ENCODE assay signal across 16 cellular contexts in genomic region chr1:58886611-58887010, GRCh38.
DNase-seq lines count a peak whose midpoint lies in the region; ATAC-seq, FAIRE-seq and TF ChIP-seq lines count a peak whose summit lies in the region.
"Had no signal": no experiment of that assay in that cellular context is flagged by ENCODE, and none has a peak within 500 bp of the region (broad histone marks: within the 10 kb centered on the region; RNA-seq: fewer than 3 reads in every experiment).

No MANE protein-coding gene starts in this region.

- peak overlapping the region; percentile 55 for H3K27ac Mint-ChIP-seq in T-helper 1 cell treated with Interleukin-12 subunit alpha and Interleukin-12 subunit beta and Interleukin-4 antibody, amounts not matched to agents 30 μg/mL and 1 μg/mL, for 36 hours
- H3K27ac Mint-ChIP-seq: stimulated activated memory B cell treated with anti-CD40 and anti-IgM and Interleukin-4, amounts not matched to agents 10 μg/mL and 1 μg/mL and 100 μg/mL, for 72 hours had no signal

- H3K79me2 ChIP-seq in osteoblast (ENCODE audit: insufficient read depth, low read length) (no peaks in the 10 kb centered on the region), PC-3 (ENCODE audit: low read length) (no peaks in the 10 kb centered on the region), HepG2 (ENCODE audit: insufficient read depth, low read length) (no peaks in the 10 kb centered on the region)

- H3K36me3 ChIP-seq in esophagus squamous epithelium (no peaks in the 10 kb centered on the region), osteoblast (ENCODE audit: insufficient read depth, low read length) (no peaks in the 10 kb centered on the region), uterus (no peaks in the 10 kb centered on the region), PC-3 (ENCODE audit: low read depth, low read length) (no peaks in the 10 kb centered on the region), HepG2 (replicated peaks in 1 of 2; ENCODE audit: control insufficient read depth in 1 of 2, insufficient read depth in 2 of 2, low read length in 2 of 2) (no peaks in the 10 kb centered on the region)
- H3K36me3 ChIP-seq: neutrophil had no signal

- CTCF ChIA-PET in PC-3 (lab: Charles Lee) = no interaction called here
- CTCF ChIA-PET in HepG2 (lab: Yijun Ruan, JAX; ENCODE audit: low intra/inter-chr PET ratio, low total read pairs) = no interaction called here

- TF ChIP-seq CTCF in esophagus squamous epithelium (IDR thresholded peaks at IDR 0.05) (no peak), osteoblast (IDR thresholded peaks at IDR 0.05; ENCODE audit: extremely low read depth, low read depth, low read length) (no peak), uterus (IDR thresholded peaks at IDR 0.05) (no peak), PC-3 (conservative IDR thresholded peaks at IDR 0.05; ENCODE audit: low read depth, low read length) (no peak), HepG2 (CRISPR knock-in tag; IDR thresholded peaks at IDR 0.05) (no peak)

- in situ Hi-C loops in HepG2 (cut with HindIII; ENCODE audit: extremely low pct_ligation_motif_present, low pct_unique_long_range_greater_than_20kb) = no loop called here

- POLR2A ChIA-PET in PC-3 (lab: Charles Lee; ENCODE audit: unreplicated experiment) (no interaction called here), HepG2 (lab: Yijun Ruan, JAX) (interaction anchor here (5.4 kb wide), 1 partner anchor 14 kb away, joined by 38 read pairs; no protein-coding TSS in a partner anchor)

- H3K27me3 ChIP-seq in esophagus squamous epithelium (no peaks in the 10 kb centered on the region), osteoblast (ENCODE audit: insufficient read depth, low read length) (no peaks in the 10 kb centered on the region), uterus (no peaks in the 10 kb centered on the region), PC-3 (ENCODE audit: low read length) (no peaks in the 10 kb centered on the region), HepG2 (ENCODE audit: control insufficient read depth in 1 of 2, insufficient read depth in 2 of 2, low read length in 2 of 2) (no peaks in the 10 kb centered on the region)
- H3K27me3 ChIP-seq: neutrophil had no signal

- ATAC-seq in PC-3 = no peak
- no peak for ATAC-seq in HepG2
- ATAC-seq: stimulated activated memory B cell treated with anti-CD40 and anti-IgM and Interleukin-4, amounts not matched to agents 10 μg/mL and 1 μg/mL and 100 μg/mL, for 72 hours had no signal

- H3K4me3 ChIP-seq in esophagus squamous epithelium (no peak overlapping the region), osteoblast (ENCODE audit: insufficient read depth, low read length) (no peak overlapping the region), uterus (no peak overlapping the region), PC-3 (ENCODE audit: low read length) (no peak overlapping the region), HepG2 (replicated peaks in 1 of 3; ENCODE audit: insufficient read depth in 1 of 3, low read depth in 2 of 3, low read length in 3 of 3) (no peak overlapping the region)

- peak overlapping the region; percentile 23 to 77 (median 72) for H3K27ac ChIP-seq in esophagus squamous epithelium
- peak overlapping the region; percentile 19 for H3K27ac ChIP-seq in osteoblast (ENCODE audit: low read depth, low read length)
- peak overlapping the region; percentile 47 to 48 for H3K27ac ChIP-seq in uterus
- no peak overlapping the region for H3K27ac ChIP-seq in PC-3 (ENCODE audit: low read length)
- no peak overlapping the region for H3K27ac ChIP-seq in HepG2 (ENCODE audit: extremely low read length, insufficient read depth, low read length)

- H3K9me3 Mint-ChIP-seq in T-helper 1 cell treated with Interleukin-12 subunit alpha and Interleukin-12 subunit beta and Interleukin-4 antibody, amounts not matched to agents 30 μg/mL and 1 μg/mL, for 36 hours = no peaks in the 10 kb centered on the region
- H3K9me3 Mint-ChIP-seq: stimulated activated memory B cell treated with anti-CD40 and anti-IgM and Interleukin-4, amounts not matched to agents 10 μg/mL and 1 μg/mL and 100 μg/mL, for 72 hours had no signal

- intact Hi-C loops in esophagus squamous epithelium (cut with DNase I) (no loop called here), uterus (cut with DNase I; ENCODE audit: low total_unique reads) (no loop called here), PC-3 (cut with micrococcal nuclease) (no loop called here), HepG2 (cut with micrococcal nuclease; ENCODE audit: unreplicated experiment) (loop anchor here (10.0 kb wide), 1 partner anchor 408 kb away; the partner anchor contains the start of gene FGGY)

- no peaks in the 10 kb centered on the region for H3F3A ChIP-seq in PC-3 (ENCODE audit: low read length, unreplicated experiment)

- no peak for FAIRE-seq in HepG2 (lab: Jason Lieb, UNC)
- FAIRE-seq: GM12891 had no signal

- TF ChIP-seq RAD21 in HepG2 (CRISPR knock-in tag; IDR thresholded peaks at IDR 0.05) = no peak

- H3K4me1 ChIP-seq in esophagus squamous epithelium = peaks cover 31 to 75% (median 50%) of the 10 kb centered on the region in 3 donors
- H3K4me1 ChIP-seq in osteoblast (ENCODE audit: insufficient read depth, low read length) = peaks cover 54% of the 10 kb centered on the region
- no peaks in the 10 kb centered on the region for H3K4me1 ChIP-seq in uterus
- H3K4me1 ChIP-seq in PC-3 (ENCODE audit: insufficient read depth, low read length) = peaks cover 45% of the 10 kb centered on the region
- peaks cover 78% of the 10 kb centered on the region for H3K4me1 ChIP-seq in HepG2 (ENCODE audit: insufficient read depth, low read length)

- whole genome bisulfite sequencing in esophagus squamous epithelium, 2 donors = 65 to 80% methylated on average over 3 to 4 of the region's 4 CpGs
- WGBS in HepG2 (ENCODE audit: low lambda C conversion rate) = 97% methylated on average over 4 of the region's 4 CpGs

- no peaks in the 10 kb centered on the region for H4K20me1 ChIP-seq in osteoblast (ENCODE audit: insufficient read depth, low read length)
- no peaks in the 10 kb centered on the region for H4K20me1 ChIP-seq in PC-3 (ENCODE audit: low read length)
- H4K20me1 ChIP-seq in HepG2 (ENCODE audit: insufficient read depth, low read length) = no peaks in the 10 kb centered on the region

- H3K9me3 ChIP-seq in esophagus squamous epithelium (no peaks in the 10 kb centered on the region), osteoblast (ENCODE audit: low read depth, low read length) (no peaks in the 10 kb centered on the region), uterus (no peaks in the 10 kb centered on the region), PC-3 (ENCODE audit: low read length) (no peaks in the 10 kb centered on the region), HepG2 (ENCODE audit: low read length) (no peaks in the 10 kb centered on the region)
- H3K9me3 ChIP-seq: neutrophil had no signal

- H3K36me3 Mint-ChIP-seq in T-helper 1 cell treated with Interleukin-12 subunit alpha and Interleukin-12 subunit beta and Interleukin-4 antibody, amounts not matched to agents 30 μg/mL and 1 μg/mL, for 36 hours (ENCODE audit: low read depth) = peaks cover 27% of the 10 kb centered on the region
- H3K36me3 Mint-ChIP-seq: stimulated activated memory B cell treated with anti-CD40 and anti-IgM and Interleukin-4, amounts not matched to agents 10 μg/mL and 1 μg/mL and 100 μg/mL, for 72 hours had no signal

- no peaks in the 10 kb centered on the region for H3K27me3 Mint-ChIP-seq in T-helper 1 cell treated with Interleukin-12 subunit alpha and Interleukin-12 subunit beta and Interleukin-4 antibody, amounts not matched to agents 30 μg/mL and 1 μg/mL, for 36 hours (ENCODE audit: low read depth)
- H3K27me3 Mint-ChIP-seq: stimulated activated memory B cell treated with anti-CD40 and anti-IgM and Interleukin-4, amounts not matched to agents 10 μg/mL and 1 μg/mL and 100 μg/mL, for 72 hours had no signal

- no peak overlapping the region for H2AFZ ChIP-seq in osteoblast (ENCODE audit: low read length)
- H2AFZ ChIP-seq in PC-3 (ENCODE audit: low read length) = no peak overlapping the region
- no peak overlapping the region for H2AFZ ChIP-seq in HepG2 (ENCODE audit: low read length)

- DNase-seq in T-helper 1 cell = no peak
- DNase-seq in esophagus squamous epithelium (lab: John Stamatoyannopoulos, UW) = no peak
- DNase-seq in osteoblast (ENCODE audit: insufficient read length, low spot score, missing footprints) = peak; percentile 92
- DNase-seq in uterus = peak in 1 of 2 donors; percentile 30
- no peak for DNase-seq in PC-3
- DNase-seq in NCI-H1417 treated with DMSO at 0.1 percent for 48 hours (lab: John Stamatoyannopoulos, UW) = no peak
- no peak for DNase-seq in HepG2 (ENCODE audit: low spot score)
- DNase-seq: activated effector memory CD4-positive, alpha-beta T cell treated with anti-CD3 and anti-CD28 coated beads, Interleukin-2, amount 50 U/mL, for 16 hours; H7; islet precursor cell; NCI-H146; SW 1271 had no signal

- peak overlapping the region; percentile 14 for H3K4me2 ChIP-seq in osteoblast (ENCODE audit: insufficient read depth, low read length)
- no peak overlapping the region for H3K4me2 ChIP-seq in PC-3 (ENCODE audit: low read length)
- H3K4me2 ChIP-seq in HepG2 (ENCODE audit: low read depth, low read length) = no peak overlapping the region

- H3K4me3 Mint-ChIP-seq in T-helper 1 cell treated with Interleukin-12 subunit alpha and Interleukin-12 subunit beta and Interleukin-4 antibody, amounts not matched to agents 30 μg/mL and 1 μg/mL, for 36 hours = no peak overlapping the region
- H3K4me3 Mint-ChIP-seq: stimulated activated memory B cell treated with anti-CD40 and anti-IgM and Interleukin-4, amounts not matched to agents 10 μg/mL and 1 μg/mL and 100 μg/mL, for 72 hours had no signal

- BruUV-seq in PC-3 (replicated peaks; lab: Mats Ljungman, UMichigan) = no TSS peak
- no TSS peak for BruUV-seq in HepG2 (replicated peaks; lab: Mats Ljungman, UMichigan)

- TF ChIP-seq POLR2A in esophagus squamous epithelium (IDR thresholded peaks at IDR 0.05) (no peak), uterus (IDR thresholded peaks at IDR 0.05) (no peak), HepG2 (IDR thresholded peaks at IDR 0.05; ENCODE audit: insufficient read depth in 1 of 2, low read depth in 2 of 2, low read length in 2 of 2) (no peak)

- no peak for TF ChIP-seq EP300 in HepG2 (IDR thresholded peaks at IDR 0.05; ENCODE audit: low read depth in 2 of 2, low read length in 2 of 2)
- TF ChIP-seq EP300 in HepG2 (CRISPR knock-in tag; IDR thresholded peaks at IDR 0.05; ENCODE audit: borderline replicate concordance) = no peak

- peaks cover 62% of the 10 kb centered on the region for H3K4me1 Mint-ChIP-seq in T-helper 1 cell treated with Interleukin-12 subunit alpha and Interleukin-12 subunit beta and Interleukin-4 antibody, amounts not matched to agents 30 μg/mL and 1 μg/mL, for 36 hours (ENCODE audit: low read depth)

- H3K9me2 ChIP-seq in PC-3 (replicated peaks; ENCODE audit: low read length) = no peaks in the 10 kb centered on the region

- H3K9ac ChIP-seq in PC-3 (ENCODE audit: low read length) (no peak overlapping the region), HepG2 (ENCODE audit: insufficient read depth, low read depth, low read length) (no peak overlapping the region)

Comparison
In these comparisons a context has a peak if more than half of its experiments do, and no peak if none do; other contexts are left out.
1. H3K27ac ChIP-seq: peak in esophagus squamous epithelium (4 of 4), osteoblast (single experiment) and uterus (2 of 2); none in PC-3 (single experiment) and HepG2 (single experiment).